Comparison of ENCODE assay signal across 12 cellular contexts in the genomic region with DNA sequence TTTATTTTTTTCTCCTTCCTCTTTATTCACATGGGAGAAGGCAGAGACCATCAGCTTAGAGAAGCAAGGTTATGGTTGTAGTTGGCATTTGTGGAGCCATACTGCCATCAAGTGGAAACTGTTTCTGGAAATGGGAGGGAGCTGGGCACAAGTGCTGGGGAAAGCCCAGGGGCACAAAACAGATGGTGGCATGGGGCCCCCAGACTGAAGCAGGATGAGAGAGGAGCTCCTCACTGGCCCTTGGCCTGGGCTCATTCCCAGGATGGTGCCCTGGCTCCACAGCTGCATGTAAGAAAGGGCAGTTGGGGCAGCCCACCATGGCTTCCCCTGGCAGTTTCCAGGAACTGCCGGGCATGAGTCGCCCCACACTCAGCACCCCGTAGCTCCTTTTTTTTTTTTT. TPM values are rescaled to one million over a fixed set of nuclear protein-coding genes. Genes with fewer than 3 reads are reported as not detected.
DNase-seq lines count a peak whose midpoint lies in the region; ATAC-seq lines count a peak whose summit lies in the region.
"Had no signal": no experiment of that assay in that cellular context is flagged by ENCODE, and none has a peak within 500 bp of the region (broad histone marks: within the 10 kb centered on the region; RNA-seq: fewer than 3 reads in every experiment).

No MANE protein-coding gene starts in this region.

- ATAC-seq in GM19351 (IDR thresholded peaks at IDR 0.05; ENCODE audit: unreplicated experiment) = no peak

- DNase-seq in activated effector memory CD4-positive, alpha-beta T cell treated with anti-CD3 and anti-CD28 coated beads, Interleukin-2, amount 50 U/mL, for 16 hours = peak; percentile 4
- no peak for DNase-seq in activated effector memory CD4-positive, alpha-beta T cell treated with Interleukin-2 at 50 U/mL for 16 hours
- DNase-seq in amygdala (lab: John Stamatoyannopoulos, UW) = peak in 32 of 56 donors; percentile 1 to 83 (median 29)
- peak; percentile 81 for DNase-seq in mesenteric fat pad (ENCODE audit: low spot score)
- no peak for DNase-seq in GOT3 (lab: John Stamatoyannopoulos, UW)
- DNase-seq in iPS-NIHi7 (ENCODE audit: extremely low spot score) = no peak
- DNase-seq in islet precursor cell = no peak
- DNase-seq: activated B cell treated with CpG ODN at 0.5 μM for 24 hours, AML-193, kidney glomerular epithelial cell, SIG-M5 had no signal

RNA-seq across cellular contexts. Expression of gene NBDY, which starts 59.2 kb away (rescaled TPM):
- total RNA-seq in mesenteric fat pad = 25.1 TPM

Comparison
In these comparisons a context has a peak if more than half of its experiments do, and no peak if none do; other contexts are left out.
1. DNase-seq: peak in activated effector memory CD4-positive, alpha-beta T cell treated with anti-CD3 and anti-CD28 coated beads, Interleukin-2, amount 50 U/mL, for 16 hours (single experiment), amygdala (32 of 56) and mesenteric fat pad (single experiment); none in activated effector memory CD4-positive, alpha-beta T cell treated with Interleukin-2 at 50 U/mL for 16 hours (single experiment), GOT3 (single experiment), iPS-NIHi7 (single experiment) and islet precursor cell (single experiment).